Comparison of ENCODE assay signal across 7 cellular contexts in genomic region chr19:52745924-52746323, GRCh38. TPM values are rescaled to one million over a fixed set of nuclear protein-coding genes. Genes with fewer than 3 reads are reported as not detected.
A peak's percentile ranks its signal among the peaks of the same experiment; 100 is the strongest.
DNase-seq lines count a peak whose midpoint lies in the region; TF ChIP-seq lines count a peak whose summit lies in the region.
"Not testable (repeated sequence)": the region's sequence is repeated elsewhere in the genome, so short reads cannot be mapped to it uniquely, and the experiment has no call there.

No MANE protein-coding gene starts in this region.

- peaks cover 41% of the 10 kb centered on the region for H3K4me1 Mint-ChIP-seq in nephron progenitor cell

- H3K27ac Mint-ChIP-seq in nephron progenitor cell: peak overlapping the region; percentile 24

- not testable (repeated sequence) for H3K27me3 Mint-ChIP-seq in nephron progenitor cell (ENCODE audit: low read depth, poor library complexity)

- not testable (repeated sequence) for H3K9me3 Mint-ChIP-seq in nephron progenitor cell

- DNase-seq in DMS153 treated with DMSO at 0.1 percent for 48 hours (lab: John Stamatoyannopoulos, UW; ENCODE audit: unreplicated experiment) (peak; percentile 63), M059J (ENCODE audit: low read depth) (peak; percentile 62), NCI-H146 treated with DMSO at 0.1 percent for 48 hours (lab: John Stamatoyannopoulos, UW; ENCODE audit: unreplicated experiment) (peak; percentile 69), NCI-H748 treated with DMSO at 0.1 percent for 48 hours (lab: John Stamatoyannopoulos, UW) (peak; percentile 79), activated gamma-delta T cell treated with Interleukin-2 at 50 U/mL for 16 hours (peak; percentile 43), epithelial cell of esophagus (ENCODE audit: low read depth) (peak; percentile 39)
- DNase-seq in nephron progenitor cell: not testable (repeated sequence)

- not testable (repeated sequence) for H3K36me3 Mint-ChIP-seq in nephron progenitor cell (ENCODE audit: low read depth)

- not testable (repeated sequence) for TF ChIP-seq CTCF in epithelial cell of esophagus (IDR thresholded peaks at IDR 0.05; ENCODE audit: insufficient read depth, low read depth, low read length, missing control alignments); nephron progenitor cell (IDR thresholded peaks at IDR 0.05)

- H3K4me3 ChIP-seq in epithelial cell of esophagus (ENCODE audit: low read length): not testable (repeated sequence)

- H3K4me3 Mint-ChIP-seq in nephron progenitor cell: not testable (repeated sequence)

RNA-seq across cellular contexts. Expression of gene ZNF611, which starts 11.1 kb away (rescaled TPM):
- total RNA-seq in M059J (2014; rRNA removed; shearing (Covaris generic)): 17.2 and 21.1 TPM in 2 replicates

RNA-seq across cellular contexts. Expression of gene ZNF600, which starts 40.7 kb away (rescaled TPM):
- 7.4 and 7.6 TPM in 2 replicates for total RNA-seq in M059J (2014; rRNA removed; shearing (Covaris generic))
